26 cellular contexts compared by ENCODE assay signal in the genomic region with DNA sequence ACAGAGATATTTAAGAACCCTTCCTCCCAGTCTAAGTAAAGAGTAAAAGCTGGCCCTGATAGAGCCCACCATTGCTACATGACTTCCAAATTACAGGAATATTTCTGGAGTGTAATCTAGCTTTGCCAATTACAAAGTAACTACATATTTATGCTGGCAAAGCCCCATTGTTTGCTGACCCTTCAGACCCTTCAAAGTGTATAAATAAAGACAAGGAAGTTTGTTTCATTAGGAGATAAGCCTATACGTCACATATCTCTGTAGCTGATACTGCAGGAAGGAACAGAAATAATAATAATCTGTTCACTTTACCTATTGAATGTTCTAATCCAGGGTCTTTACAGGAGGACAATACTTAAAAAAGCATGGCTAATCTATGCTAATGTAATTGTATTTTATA.
"Had no signal": no experiment of that assay in that cellular context is flagged by ENCODE, and none has a peak within 500 bp of the region (broad histone marks: within the 10 kb centered on the region; RNA-seq: fewer than 3 reads in every experiment).

No MANE protein-coding gene starts in this region.

- H3K9me3 ChIP-seq: stomach, suprapubic skin, testis, thoracic aorta, thyroid gland, tibial artery, tibial nerve, transverse colon, upper lobe of left lung, upper lobe of right lung, uterus, vagina had no signal

- H3K4me1 ChIP-seq: suprapubic skin, testis, transverse colon, upper lobe of left lung, upper lobe of right lung, uterus, vagina had no signal

- H3K36me3 ChIP-seq: stomach, suprapubic skin, thoracic aorta, thyroid gland, tibial artery, tibial nerve, transverse colon, upper lobe of left lung, upper lobe of right lung, uterus, vagina had no signal

- DNase-seq: stimulated activated CD4-positive, alpha-beta T cell treated with anti-CD3 and anti-CD28 coated beads, Interleukin-2, amount 100 ng/mL, for 48 hours; stimulated activated CD4-positive, alpha-beta T cell treated with anti-CD3 and anti-CD28 coated beads, Interleukin-4, amount 100 ng/mL, for 1 hour; stimulated activated CD4-positive, alpha-beta T cell treated with anti-CD3 and anti-CD28 coated beads, Interleukin-4, amount 100 ng/mL, for 24 hours; stimulated activated CD4-positive, alpha-beta T cell treated with anti-CD3 and anti-CD28 coated beads, Interleukin-4, amount 100 ng/mL, for 4 hours; stimulated activated CD8-positive, alpha-beta memory T cell treated with anti-CD3 and anti-CD28 coated beads, Interleukin-4, amount 100 ng/mL, for 48 hours; stimulated activated naive B cell treated with anti-CD40 and anti-IgM and Interleukin-4, amounts not matched to agents 10 μg/mL and 1 μg/mL and 100 μg/mL, for 72 hours; stimulated activated naive CD4-positive, alpha-beta T cell treated with Interleukin-2 at 50 U/mL for 16 hours; stimulated activated naive CD8-positive, alpha-beta T cell treated with anti-CD3 and anti-CD28 coated beads, Interleukin-15, amount 100 ng/mL, for 72 hours; stimulated activated naive CD8-positive, alpha-beta T cell treated with anti-CD3 and anti-CD28 coated beads, Interleukin-15, Interleukin-2, amounts not matched to agents 100 U/mL and 50 U/mL, for 24 hours; stomach; substantia nigra; testis; thyroid gland; tibial artery; transverse colon; trophoblast cell; upper lobe of left lung; upper lobe of right lung; uterus had no signal

- FAIRE-seq: urothelium cell line had no signal

- H3K4me3 ChIP-seq: stomach, suprapubic skin, testis, thoracic aorta, thyroid gland, tibial artery, tibial nerve, transverse colon, upper lobe of left lung, upper lobe of right lung, uterus, vagina had no signal

- ATAC-seq: stimulated activated effector memory CD8-positive, alpha-beta T cell treated with anti-CD3 and anti-CD28 coated beads, Interleukin-12 subunit alpha, Interleukin-12 subunit beta, amount 100 ng/mL, for 72 hours; stimulated activated memory B cell treated with anti-CD40 and anti-IgM and Interleukin-4, amounts not matched to agents 10 μg/mL and 1 μg/mL and 100 μg/mL, for 72 hours; stimulated activated naive B cell treated with anti-CD40 and anti-IgM and Interleukin-4, amounts not matched to agents 10 μg/mL and 1 μg/mL and 100 μg/mL, for 72 hours; stimulated activated naive CD8-positive, alpha-beta T cell treated with anti-CD3 and anti-CD28 coated beads, Interleukin-15, amount 100 ng/mL, for 72 hours; stimulated activated naive CD8-positive, alpha-beta T cell treated with anti-CD3 and anti-CD28 coated beads, Interleukin-15, Interleukin-2, amounts not matched to agents 100 U/mL and 50 U/mL, for 24 hours; upper lobe of right lung had no signal

- H3K27ac ChIP-seq: stomach, suprapubic skin, testis, thoracic aorta, thyroid gland, tibial artery, tibial nerve, transverse colon, upper lobe of right lung, uterus, vagina had no signal

- H3K27me3 ChIP-seq: stomach, suprapubic skin, testis, thyroid gland, tibial artery, tibial nerve, transverse colon, upper lobe of left lung, upper lobe of right lung, uterus, vagina had no signal
